Comparison of ENCODE assay signal across 12 cellular contexts in the genomic region with DNA sequence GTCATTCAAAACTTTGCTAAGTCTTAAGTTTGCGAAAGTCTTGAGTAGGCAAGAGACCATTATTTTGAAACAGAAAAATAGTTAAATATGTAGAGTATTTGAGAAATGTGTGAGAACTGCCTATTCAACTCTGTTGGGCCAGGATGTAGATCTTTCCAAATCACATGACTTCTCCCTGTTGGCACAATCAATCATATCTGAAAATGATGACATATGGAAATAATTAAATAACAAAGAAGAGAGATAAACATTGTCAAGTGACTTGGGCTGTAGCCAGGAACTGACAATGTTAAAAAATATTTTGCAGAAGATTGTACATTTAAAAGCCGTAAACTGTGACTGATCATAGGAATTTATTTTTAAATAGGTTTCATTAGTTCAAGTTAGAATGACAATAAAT.
DNase-seq lines count a peak whose midpoint lies in the region; ATAC-seq, FAIRE-seq and TF ChIP-seq lines count a peak whose summit lies in the region.
"Had no signal": no experiment of that assay in that cellular context is flagged by ENCODE, and none has a peak within 500 bp of the region (broad histone marks: within the 10 kb centered on the region; RNA-seq: fewer than 3 reads in every experiment).

No MANE protein-coding gene starts in this region.

- no peak overlapping the region for H3K9ac ChIP-seq in HepG2 (ENCODE audit: insufficient read depth, low read depth, low read length)

- WGBS in HepG2 (ENCODE audit: low lambda C conversion rate): 97% methylated on average over 2 of the region's 2 CpGs
- WGBS in right lobe of liver (ENCODE audit: insufficient coverage, low coverage, low lambda C conversion rate, missing lambda C conversion rate): 54% methylated on average over 2 of the region's 2 CpGs
- 73 to 75% methylated on average over 2 of the region's 2 CpGs for WGBS in transverse colon (ENCODE audit: low coverage in 1 of 2), 2 donors

- FAIRE-seq in HepG2 (lab: Jason Lieb, UNC): no peak
- FAIRE-seq: urothelium cell line had no signal

- H3K9me3 ChIP-seq in HepG2 (ENCODE audit: low read length) (no peaks in the 10 kb centered on the region), right lobe of liver (no peaks in the 10 kb centered on the region), transverse colon (no peaks in the 10 kb centered on the region)

- peak; percentile 39 for DNase-seq in HepG2 (ENCODE audit: low spot score)
- no peak for DNase-seq in right lobe of liver
- DNase-seq in amniotic epithelial cell (ENCODE audit: low read depth): peak; percentile 83
- DNase-seq in iris pigment epithelial cell (ENCODE audit: low read depth): peak; percentile 88
- DNase-seq in transverse colon: no peak
- no peak for DNase-seq in T-helper 9 cell
- no peak for DNase-seq in left colon
- no peak for DNase-seq in NCI-H345 (lab: John Stamatoyannopoulos, UW)
- DNase-seq: naive B cell; NCI-H1436 treated with DMSO at 0.1 percent for 48 hours; NK-92 treated with Interleukin-12 subunit alpha and Interleukin-12 subunit beta, amount 100 ng/mL, for 24 hours had no signal

- peaks cover 61% of the 10 kb centered on the region for H3K4me1 ChIP-seq in HepG2 (ENCODE audit: insufficient read depth, low read length)
- peaks cover 0 to 3% (median 1%) of the 10 kb centered on the region in 4 donors for H3K4me1 ChIP-seq in right lobe of liver
- no peaks in the 10 kb centered on the region for H3K4me1 ChIP-seq in transverse colon

- TF ChIP-seq POLR2A in HepG2 (IDR thresholded peaks at IDR 0.05; ENCODE audit: insufficient read depth in 1 of 2, low read depth in 2 of 2, low read length in 2 of 2) (no peak), right lobe of liver (IDR thresholded peaks at IDR 0.05) (no peak), transverse colon (IDR thresholded peaks at IDR 0.05) (no peak)

- in situ Hi-C loops in HepG2 (cut with HindIII; ENCODE audit: extremely low pct_ligation_motif_present, low pct_unique_long_range_greater_than_20kb): no loop called here
- in situ Hi-C loops in transverse colon (cut with MboI; ENCODE audit: low pct_ligation_motif_present in 1 of 4, low pct_unique_long_range_greater_than_20kb in 1 of 4, low sequenced_read_pairs in 3 of 4): no loop called here

- BruUV-seq in HepG2 (replicated peaks; lab: Mats Ljungman, UMichigan): no TSS peak

- no peak overlapping the region for H3K27ac ChIP-seq in HepG2 (ENCODE audit: extremely low read length, insufficient read depth, low read length)
- H3K27ac ChIP-seq in right lobe of liver: peak overlapping the region in 1 of 3 donors; percentile 74
- no peak overlapping the region for H3K27ac ChIP-seq in transverse colon

- no peak overlapping the region for H3K4me2 ChIP-seq in HepG2 (ENCODE audit: low read depth, low read length)

- no peaks in the 10 kb centered on the region for H3K27me3 ChIP-seq in HepG2 (ENCODE audit: control insufficient read depth in 1 of 2, insufficient read depth in 2 of 2, low read length in 2 of 2)
- no peaks in the 10 kb centered on the region for H3K27me3 ChIP-seq in right lobe of liver
- no peaks in the 10 kb centered on the region for H3K27me3 ChIP-seq in transverse colon

- no peak overlapping the region for H2AFZ ChIP-seq in HepG2 (ENCODE audit: low read length)

- no peak for TF ChIP-seq RAD21 in HepG2 (CRISPR knock-in tag; IDR thresholded peaks at IDR 0.05)

- TF ChIP-seq EP300 in HepG2 (IDR thresholded peaks at IDR 0.05; ENCODE audit: low read depth in 2 of 2, low read length in 2 of 2): no peak
- TF ChIP-seq EP300 in HepG2 (CRISPR knock-in tag; IDR thresholded peaks at IDR 0.05; ENCODE audit: borderline replicate concordance): no peak
- no peak for TF ChIP-seq EP300 in transverse colon (IDR thresholded peaks at IDR 0.05; ENCODE audit: low read depth)

- POLR2A ChIA-PET in HepG2 (lab: Yijun Ruan, JAX): no interaction called here

- ATAC-seq in HepG2 (no peak), right lobe of liver (no peak), left colon (no peak)

- H3K79me2 ChIP-seq in HepG2 (ENCODE audit: insufficient read depth, low read length): no peaks in the 10 kb centered on the region

- no peaks in the 10 kb centered on the region for H4K20me1 ChIP-seq in HepG2 (ENCODE audit: insufficient read depth, low read length)

- intact Hi-C loops in HepG2 (cut with micrococcal nuclease; ENCODE audit: unreplicated experiment) (loop anchor here (5.0 kb wide), 1 partner anchor 107 kb away; the partner anchor contains the start of gene IL6ST), right lobe of liver (cut with DNase I) (no loop called here), transverse colon (cut with DNase I; ENCODE audit: low total_unique reads) (no loop called here), left colon (cut with DNase I, micrococcal nuclease) (no loop called here)

- TF ChIP-seq CTCF in HepG2 (CRISPR knock-in tag; IDR thresholded peaks at IDR 0.05): no peak
- no peak for TF ChIP-seq CTCF in right lobe of liver (IDR thresholded peaks at IDR 0.05)
- no peak for TF ChIP-seq CTCF in transverse colon (IDR thresholded peaks at IDR 0.05)

- CTCF ChIA-PET in HepG2 (lab: Yijun Ruan, JAX; ENCODE audit: low intra/inter-chr PET ratio, low total read pairs): no interaction called here

- no peak overlapping the region for H3K4me3 ChIP-seq in HepG2 (replicated peaks in 1 of 3; ENCODE audit: insufficient read depth in 1 of 3, low read depth in 2 of 3, low read length in 3 of 3)
- H3K4me3 ChIP-seq in right lobe of liver: no peak overlapping the region
- no peak overlapping the region for H3K4me3 ChIP-seq in transverse colon

- H3K36me3 ChIP-seq in HepG2 (replicated peaks in 1 of 2; ENCODE audit: control insufficient read depth in 1 of 2, insufficient read depth in 2 of 2, low read length in 2 of 2): no peaks in the 10 kb centered on the region
- H3K36me3 ChIP-seq in right lobe of liver: no peaks in the 10 kb centered on the region
- H3K36me3 ChIP-seq in transverse colon: no peaks in the 10 kb centered on the region

TF ChIP-seq in HepG2, 621 proteins besides CTCF, POLR2A, EP300 and RAD21:
- TF ChIP-seq MIXL1 (CRISPR knock-in tag; IDR thresholded peaks at IDR 0.05): no peak
- TF ChIP-seq MAFF (IDR thresholded peaks at IDR 0.05; ENCODE audit: low read depth, low read length): peak; percentile 47; the same call in 1 of the 2 replicates
- TF ChIP-seq MAFK (conservative IDR thresholded peaks at IDR 0.05 in 1 of 2, IDR thresholded peaks at IDR 0.05 in 1 of 2; ENCODE audit: low read length in 2 of 2): peak; percentile 22 to 44; a peak in 3 of 4 replicates

Comparison
In these comparisons a context has a peak if more than half of its experiments do, and no peak if none do; other contexts are left out.
1. DNase-seq: peak in HepG2 (single experiment), amniotic epithelial cell (single experiment) and iris pigment epithelial cell (single experiment); none in right lobe of liver (0 of 3), transverse colon (single experiment), T-helper 9 cell (single experiment), left colon (0 of 2) and NCI-H345 (single experiment).